Comparison of ENCODE assay signal across 8 cellular contexts in the genomic region with DNA sequence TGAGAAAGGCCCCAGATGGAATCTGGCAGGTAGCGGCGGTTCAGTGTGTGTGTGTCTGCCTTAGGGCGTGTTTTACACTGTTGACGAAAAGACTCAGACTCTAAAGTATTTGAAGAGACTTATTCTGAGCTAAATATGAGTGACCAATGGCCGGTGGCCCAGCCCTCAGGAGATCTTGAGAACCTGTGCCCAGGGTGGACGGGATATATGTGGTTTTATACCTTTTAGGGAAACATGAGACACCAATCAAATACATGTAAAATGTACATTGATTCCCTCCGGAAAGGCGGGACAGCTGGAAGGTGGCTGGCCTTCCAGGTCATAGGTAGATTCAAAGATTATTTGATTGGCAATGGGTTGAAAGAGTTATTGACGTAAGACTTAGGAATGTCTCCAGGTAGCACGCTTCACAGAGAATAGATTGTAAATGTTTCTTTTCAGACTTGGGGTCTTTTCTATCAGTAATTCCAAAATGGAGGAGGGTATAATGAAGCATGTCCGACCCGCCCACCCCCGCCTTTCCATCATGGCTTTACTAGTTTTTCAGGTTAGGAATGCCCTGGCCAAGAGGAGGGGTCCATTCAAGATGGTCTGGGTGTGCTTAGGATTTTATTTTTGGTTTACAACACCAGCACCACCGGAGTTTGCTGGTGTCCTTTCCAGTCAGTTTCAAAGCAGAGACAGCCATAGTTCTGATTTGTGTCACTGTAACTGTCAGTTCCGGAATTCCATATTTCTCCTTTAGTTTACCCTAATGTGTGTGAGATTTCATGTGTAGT. TPM values are rescaled to one million over a fixed set of nuclear protein-coding genes. Genes with fewer than 3 reads are reported as not detected.
DNase-seq lines count a peak whose midpoint lies in the region; ATAC-seq and TF ChIP-seq lines count a peak whose summit lies in the region.

No MANE protein-coding gene starts in this region.

- peak; percentile 7 for ATAC-seq in lung (ENCODE audit: insufficient read depth, low FRiP score)
- no peak for ATAC-seq in HG03571 (IDR thresholded peaks at IDR 0.05; ENCODE audit: unreplicated experiment)

- DNase-seq in LNCaP clone FGC (ENCODE audit: low read depth) (peak; percentile 61), choroid plexus epithelial cell (ENCODE audit: low read depth) (peak; percentile 73), lung (ENCODE audit: low spot score) (no peak), activated gamma-delta T cell (lab: John Stamatoyannopoulos, UW) (no peak), NCI-H345 (lab: John Stamatoyannopoulos, UW) (no peak)

- no peaks in the 10 kb centered on the region for H3K27me3 ChIP-seq in lung (ENCODE audit: control insufficient read depth, insufficient read depth)

- TF ChIP-seq CTCF in GM12875 (IDR thresholded peaks at IDR 0.05; ENCODE audit: borderline replicate concordance, insufficient read depth, low read depth, low read length): no peak
- TF ChIP-seq CTCF in LNCaP clone FGC (IDR thresholded peaks at IDR 0.05; ENCODE audit: control insufficient read depth, extremely low read depth, insufficient read depth): no peak
- TF ChIP-seq CTCF in choroid plexus epithelial cell (conservative IDR thresholded peaks at IDR 0.05; ENCODE audit: low read depth, low read length): no peak
- TF ChIP-seq CTCF in lung (IDR thresholded peaks at IDR 0.05; ENCODE audit: control extremely low read depth, extremely low read depth): no peak

- WGBS in lung, 2 donors: 32 to 38% methylated on average over 15 of the region's 15 CpGs
- 23% methylated on average over 15 of the region's 15 CpGs for WGBS in urinary bladder

- H3K4me3 ChIP-seq in GM12875 (ENCODE audit: low read depth, low read length) (peak overlapping the region; percentile 82), LNCaP clone FGC (ENCODE audit: low read depth, low read length) (peak overlapping the region; percentile 86), choroid plexus epithelial cell (ENCODE audit: low read depth, low read length) (peak overlapping the region; percentile 79), lung (peak overlapping the region; percentile 96), urinary bladder (ENCODE audit: low read depth, low read length) (peak overlapping the region; percentile 93)

- peaks cover 4 to 12% of the 10 kb centered on the region in 2 donors for H3K4me1 ChIP-seq in lung (ENCODE audit: control insufficient read depth in 2 of 2, insufficient read depth in 2 of 2, low read length in 2 of 2)
- peaks cover 2% of the 10 kb centered on the region for H3K4me1 ChIP-seq in urinary bladder (ENCODE audit: insufficient read depth)

- H3K27ac ChIP-seq in lung (ENCODE audit: low read depth in 1 of 2, low read length in 1 of 2): peak overlapping the region; percentile 94 to 95
- peak overlapping the region; percentile 68 for H3K27ac ChIP-seq in urinary bladder (ENCODE audit: low read depth)

- H3K9me3 ChIP-seq in lung (ENCODE audit: control insufficient read depth in 2 of 2, insufficient read depth in 1 of 2, low read length in 1 of 2): peaks cover 0 to 16% of the 10 kb centered on the region in 2 donors

- peaks cover 12 to 20% of the 10 kb centered on the region in 2 donors for H3K36me3 ChIP-seq in lung (ENCODE audit: control insufficient read depth in 2 of 2, insufficient read depth in 2 of 2, low read length in 2 of 2)
- peaks cover 6% of the 10 kb centered on the region for H3K36me3 ChIP-seq in urinary bladder (ENCODE audit: insufficient read depth)

RNA-seq across cellular contexts. Expression of a gene that starts 1.0 kb away (rescaled TPM):
- total RNA-seq in lung (10 to 100 TPM in 1 of 2 donors, 1 to 10 TPM in 1; 7.1 to 26.4 TPM), urinary bladder (36.2 TPM)
- polyA plus RNA-seq in lung (1 to 10 TPM; 2.5 to 6.1 TPM), urinary bladder (6.4 TPM)

RNA-seq across cellular contexts. Expression of a gene that starts 31.0 kb away (rescaled TPM):
- total RNA-seq in lung (10 to 100 TPM in 1 of 2 donors, 1 to 10 TPM in 1; 6.7 to 16.9 TPM), urinary bladder (30.3 TPM)
- polyA plus RNA-seq in lung (1 to 10 TPM in 1 of 2 donors, under 1 TPM in 1; 0.93 to 1.2 TPM), urinary bladder (4.2 TPM)

RNA-seq across cellular contexts. Expression of a gene that starts 46.1 kb away (rescaled TPM):
- 10 to 100 TPM in 1 of 2 donors, 1 to 10 TPM in 1; 9.6 to 28.3 TPM for total RNA-seq in lung
- 1 to 10 TPM; 3.0 to 3.1 TPM for polyA plus RNA-seq in lung
- 52.5 TPM for total RNA-seq in urinary bladder
- polyA plus RNA-seq in urinary bladder: 5.7 TPM

Comparison
In these comparisons a context has a peak if more than half of its experiments do, and no peak if none do; other contexts are left out.
1. DNase-seq: peak in LNCaP clone FGC (single experiment) and choroid plexus epithelial cell (single experiment); none in lung (single experiment), activated gamma-delta T cell (single experiment) and NCI-H345 (single experiment).
2. Peak in every context shown above with its lines, with median percentiles within 50 percentile points of each other: H3K4me3 ChIP-seq.